In the genomic region with DNA sequence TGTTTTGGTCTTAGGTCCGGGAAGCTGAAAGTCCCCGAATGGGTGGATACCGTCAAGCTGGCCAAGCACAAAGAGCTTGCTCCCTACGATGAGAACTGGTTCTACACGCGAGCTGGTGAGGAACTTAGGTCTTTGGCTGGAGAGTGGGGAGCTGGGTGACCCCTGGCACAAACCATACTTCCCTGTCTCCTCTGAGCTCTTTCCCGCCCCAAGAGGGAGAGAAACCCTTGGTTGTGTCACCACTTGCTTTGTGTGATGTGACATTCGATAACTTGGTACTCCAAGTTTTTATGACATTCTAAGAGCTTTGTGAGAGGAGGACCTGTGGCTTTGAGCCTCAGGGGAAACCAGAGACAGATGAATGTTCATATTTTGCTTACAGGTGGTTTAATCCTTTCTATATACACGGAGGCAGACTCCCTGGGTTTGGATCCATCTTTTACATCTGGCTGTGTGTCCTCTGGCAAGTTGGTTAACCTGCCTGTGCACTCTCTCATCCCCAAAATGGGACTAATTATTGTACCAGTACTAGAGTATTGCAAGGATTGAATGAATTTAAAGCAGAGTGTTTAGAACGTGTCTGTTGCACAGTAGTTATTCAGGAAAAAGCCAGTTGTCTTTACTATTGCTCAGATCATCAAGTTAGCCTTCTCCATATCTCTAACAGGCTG, we compare ENCODE assay signal across 9 cellular contexts. TPM values are rescaled to one million over a fixed set of nuclear protein-coding genes. Genes with fewer than 3 reads are reported as not detected.
DNase-seq lines count a peak whose midpoint lies in the region; ATAC-seq, FAIRE-seq and TF ChIP-seq lines count a peak whose summit lies in the region.
"Had no signal": no experiment of that assay in that cellular context is flagged by ENCODE, and none has a peak within 500 bp of the region (broad histone marks: within the 10 kb centered on the region; RNA-seq: fewer than 3 reads in every experiment).

No MANE protein-coding gene starts in this region.

- H3K4me1 ChIP-seq in HCT116 (ENCODE audit: control insufficient read depth in 1 of 2, insufficient read depth in 2 of 2, low read length in 2 of 2) (peaks cover 26 to 55% of the 10 kb centered on the region in 2 experiments), foreskin keratinocyte (peaks cover 6% of the 10 kb centered on the region), small intestine (ENCODE audit: control insufficient read depth in 2 of 2, insufficient read depth in 1 of 2, low read depth in 1 of 2, low read length in 1 of 2) (peaks cover 7 to 12% of the 10 kb centered on the region in 2 donors)

- H3K9me3 ChIP-seq in HCT116 (ENCODE audit: control insufficient read depth in 1 of 2, insufficient read depth in 1 of 2, low read depth in 1 of 2, low read length in 2 of 2) (no peaks in the 10 kb centered on the region), small intestine (ENCODE audit: control insufficient read depth, low read depth) (no peaks in the 10 kb centered on the region)

- CTCF ChIA-PET in HCT116 (lab: Charles Lee) (interaction anchor here (2.0 to 2.1 kb wide), 2 partner anchors 12 to 25 kb away, joined by 9 to 11 read pairs; no protein-coding TSS in a partner anchor), T-cell (lab: Charles Lee) (interaction anchor here in 1 of 2 donors (1.2 to 3.0 kb wide), 3 partner anchors 10 to 26 kb away, joined by 4 to 15 read pairs (median 15); no protein-coding TSS in a partner anchor)

- no peaks in the 10 kb centered on the region for H3K27me3 Mint-ChIP-seq in T-cell

- no peak for TF ChIP-seq RAD21 in HCT116 (IDR thresholded peaks at IDR 0.05; ENCODE audit: low read depth)

- H3K9me2 ChIP-seq in HCT116 (ENCODE audit: insufficient read depth) = no peaks in the 10 kb centered on the region

- intact Hi-C loops in HCT116 (cut with micrococcal nuclease) = no loop called here

- peak overlapping the region; percentile 89 to 92 for H3K27ac Mint-ChIP-seq in T-cell

- no peaks in the 10 kb centered on the region for H3K9me3 Mint-ChIP-seq in T-cell

- peak overlapping the region; percentile 99 for H3K27ac ChIP-seq in HCT116 (ENCODE audit: low read depth, low read length)
- peak overlapping the region; percentile 98 for H3K27ac ChIP-seq in foreskin keratinocyte
- H3K27ac ChIP-seq in small intestine (ENCODE audit: low read depth in 1 of 2, low read length in 1 of 2) = peak overlapping the region in 1 of 2 donors; percentile 98

- H3K4me1 Mint-ChIP-seq in T-cell = peaks cover 48 to 54% (median 52%) of the 10 kb centered on the region in 3 donors

- H3K36me3 ChIP-seq in HCT116 (ENCODE audit: control insufficient read depth in 1 of 2, insufficient read depth in 2 of 2, low read length in 2 of 2) = peaks cover 50 to 56% of the 10 kb centered on the region in 2 experiments
- peaks cover 6 to 14% of the 10 kb centered on the region in 2 donors for H3K36me3 ChIP-seq in small intestine (ENCODE audit: control insufficient read depth in 2 of 2, insufficient read depth in 2 of 2, low read length in 2 of 2)

- H3K4me3 Mint-ChIP-seq in T-cell = peak overlapping the region; percentile 80 to 95 (median 93)

- peak overlapping the region; percentile 96 for H3K9ac ChIP-seq in HCT116 (ENCODE audit: low read length)

- H3K79me2 ChIP-seq in HCT116 (ENCODE audit: insufficient read depth, low read length) = peaks cover 60% of the 10 kb centered on the region

- no peak for FAIRE-seq in small intestine (lab: Jason Lieb, UNC)

- DNase-seq in HCT116 (ENCODE audit: low read depth, low spot score) (no peak), T-cell (no peak), foreskin keratinocyte (no peak), small intestine (no peak), activated gamma-delta T cell treated with Interleukin-2 at 50 U/mL for 16 hours (no peak)
- no peak for DNase-seq in stimulated activated CD4-positive, alpha-beta T cell treated with anti-CD3 and anti-CD28 coated beads, Interleukin-1b, Interleukin-23, amount 100 ng/mL, for 48 hours
- no peak for DNase-seq in stimulated activated CD4-positive, alpha-beta T cell treated with anti-CD3 and anti-CD28 coated beads, Interleukin-4, amount 100 ng/mL, for 1 hour
- DNase-seq: NCI-H510A had no signal

- H2AFZ ChIP-seq in HCT116 (ENCODE audit: low read depth, low read length, poor library complexity, severe bottlenecking) = no peak overlapping the region

- H3K4me3 ChIP-seq in HCT116 (replicated peaks in 1 of 2; ENCODE audit: low read depth in 1 of 2, low read length in 2 of 2) (peak overlapping the region; percentile 73 to 100), small intestine (ENCODE audit: low read depth in 1 of 2, low read length in 2 of 2) (peak overlapping the region; percentile 76 to 80)

- peaks cover 27% of the 10 kb centered on the region; the same call in 1 of the 2 replicates for H4K20me1 ChIP-seq in HCT116 (ENCODE audit: insufficient read depth)

- WGBS in small intestine, 3 donors = 9 to 21% (median 11%) methylated on average over 10 of the region's 10 CpGs

- peaks cover 37% of the 10 kb centered on the region for H3K36me3 Mint-ChIP-seq in T-cell

- POLR2A ChIA-PET in HCT116 (lab: Charles Lee) = interaction anchor here (0.6 to 3.2 kb wide), 4 partner anchors 11 to 98 kb away, joined by 4 to 36 read pairs (median 18); partner anchors contain the start of genes ARHGEF1 and RABAC1
- POLR2A ChIA-PET in T-cell (lab: Charles Lee) = no interaction called here

- ATAC-seq in HCT116 (no peak), T-cell (replicated peaks in 1 of 4) (no peak), foreskin keratinocyte (no peak), HG03565 (IDR thresholded peaks at IDR 0.05; ENCODE audit: unreplicated experiment) (no peak)

- RAD21 ChIA-PET in HCT116 (lab: Charles Lee; ENCODE audit: low non-redundant PET in 1 of 2, low total read pairs in 2 of 2, uncharacterized antibody in 2 of 2, unreplicated experiment in 2 of 2) = no interaction called here

- no peaks in the 10 kb centered on the region for H3K27me3 ChIP-seq in HCT116 (ENCODE audit: insufficient read depth, low read length)
- no peaks in the 10 kb centered on the region for H3K27me3 ChIP-seq in foreskin keratinocyte
- H3K27me3 ChIP-seq in small intestine (ENCODE audit: control insufficient read depth in 2 of 2, insufficient read depth in 2 of 2, low read length in 2 of 2) = no peaks in the 10 kb centered on the region

- TF ChIP-seq CTCF in HCT116 (IDR thresholded peaks at IDR 0.05 in 2 of 3, conservative IDR thresholded peaks at IDR 0.05 in 1 of 3; ENCODE audit: borderline replicate concordance in 1 of 3, insufficient read depth in 1 of 3, low read depth in 2 of 3, low read length in 2 of 3) = no peak
- no peak for TF ChIP-seq CTCF in foreskin keratinocyte (conservative IDR thresholded peaks at IDR 0.05)

- TSS peak; percentile 52 for BruUV-seq in HCT116 (replicated peaks; lab: Mats Ljungman, UMichigan)

- TF ChIP-seq POLR2A in HCT116 (IDR thresholded peaks at IDR 0.05; ENCODE audit: borderline replicate concordance, extremely low read depth, insufficient read depth, insufficient read length) = no peak

- H3K4me2 ChIP-seq in HCT116 (ENCODE audit: low read length) = peak overlapping the region; percentile 88

TF ChIP-seq in HCT116, 20 proteins besides CTCF, POLR2A, EP300 and RAD21 (continues in another document):
- TF ChIP-seq EZH2phosphoT487 (IDR thresholded peaks at IDR 0.05; ENCODE audit: borderline replicate concordance) = no peak

RNA-seq across cellular contexts. Expression of gene RPS19, which starts 1.2 kb away (rescaled TPM):
- total RNA-seq in HCT116 (2021; ENCODE audit: unreplicated experiment) (3,020 TPM), T-cell (1,000 to 10,000 TPM; 3,043 to 4,286 (median 3,822) TPM), foreskin keratinocyte (3,278 and 3,889 TPM in 2 replicates)
- 4,331 and 5,364 TPM in 2 replicates for polyA plus RNA-seq in HCT116 (2012)
- polyA plus RNA-seq in foreskin keratinocyte (5,360 and 6,188 TPM in 2 replicates), small intestine (1,000 to 10,000 TPM; 2,031 to 3,349 (median 3,107) TPM)

RNA-seq across cellular contexts. Expression of gene CD79A, which starts 15.8 kb away (rescaled TPM):
- total RNA-seq in HCT116 (2021; ENCODE audit: unreplicated experiment) (0.69 TPM), T-cell (10 to 100 TPM; 15.9 to 51.1 (median 19.0) TPM), foreskin keratinocyte (0.11 and 0.20 TPM in 2 replicates)
- 0.10 and 0.40 TPM in 2 replicates for polyA plus RNA-seq in HCT116 (2012)
- polyA plus RNA-seq in foreskin keratinocyte (0.17 and 0.30 TPM in 2 replicates), small intestine (10 to 100 TPM in 1 of 3 donors, 1 to 10 TPM in 1, under 1 TPM in 1; 0.45 to 10.5 (median 8.9) TPM)

RNA-seq across cellular contexts. Expression of gene DMRTC2, which starts 16.4 kb away (rescaled TPM):
- total RNA-seq in HCT116 (2021; ENCODE audit: unreplicated experiment) (not detected), T-cell (not detected), foreskin keratinocyte (not detected in 2 replicates)
- polyA plus RNA-seq in HCT116 (2012) = not detected in 2 replicates
- polyA plus RNA-seq in foreskin keratinocyte (not detected in 2 replicates), small intestine (not detected)

RNA-seq across cellular contexts. Expression of gene LYPD4, which starts 16.8 kb away (rescaled TPM):
- not detected for total RNA-seq in HCT116 (2021; ENCODE audit: unreplicated experiment)
- polyA plus RNA-seq in HCT116 (2012) = not detected in 2 replicates
- total RNA-seq in T-cell = not detected
- total RNA-seq in foreskin keratinocyte = not detected in 2 replicates
- not detected in 2 replicates for polyA plus RNA-seq in foreskin keratinocyte
- not detected for polyA plus RNA-seq in small intestine

RNA-seq across cellular contexts. Expression of gene ARHGEF1, which starts 21.8 kb away (rescaled TPM):
- total RNA-seq in HCT116 (2021; ENCODE audit: unreplicated experiment) = 110 TPM
- 87.0 and 88.9 TPM in 2 replicates for polyA plus RNA-seq in HCT116 (2012)
- 1,000 to 10,000 TPM; 1,130 to 1,360 (median 1,288) TPM for total RNA-seq in T-cell
- 85.1 and 85.6 TPM in 2 replicates for total RNA-seq in foreskin keratinocyte
- polyA plus RNA-seq in foreskin keratinocyte = 114 and 135 TPM in 2 replicates
- 100 to 1,000 TPM in 2 of 3 donors, 10 to 100 TPM in 1; 55.3 to 120 (median 118) TPM for polyA plus RNA-seq in small intestine

Comparison
In these comparisons a context has a peak if more than half of its experiments do, and no peak if none do; other contexts are left out.
1. RNA of gene CD79A, which starts 15.8 kb away (total RNA-seq): 15.9 to 51.1 TPM in T-cell; 0.69 TPM in HCT116 (single experiment) and 0.11 to 0.20 TPM in foreskin keratinocyte; every median in the first group is over 10 times any median in the second.